In the genomic region with DNA sequence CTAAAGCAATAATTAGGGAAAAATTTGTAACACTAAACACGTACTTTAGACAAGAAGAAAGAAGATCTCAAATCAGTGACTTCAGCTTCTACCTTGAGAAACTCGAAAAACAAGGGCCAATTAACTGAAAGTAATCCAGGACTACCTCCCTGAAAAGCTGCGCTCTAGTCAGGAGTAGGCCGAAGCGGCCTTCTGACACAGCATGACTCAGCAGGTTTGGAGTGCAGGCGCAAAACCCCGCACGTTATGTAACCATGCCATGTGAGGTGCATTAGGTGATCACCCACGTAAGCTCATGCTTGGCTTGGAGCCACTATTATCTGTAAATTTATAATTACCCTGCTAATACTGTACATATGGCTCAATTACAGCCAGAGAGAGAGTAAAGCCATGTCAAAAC, we compare ENCODE assay signal across 18 cellular contexts. TPM values are rescaled to one million over a fixed set of nuclear protein-coding genes. Genes with fewer than 3 reads are reported as not detected.
A peak's percentile ranks its signal among the peaks of the same experiment; 100 is the strongest.
DNase-seq lines count a peak whose midpoint lies in the region.
"Had no signal": no experiment of that assay in that cellular context is flagged by ENCODE, and none has a peak within 500 bp of the region (broad histone marks: within the 10 kb centered on the region; RNA-seq: fewer than 3 reads in every experiment).

No MANE protein-coding gene starts in this region.

- DNase-seq in DMS53 (lab: John Stamatoyannopoulos, UW) (peak; percentile 68), DMS53 treated with DMSO at 0.1 percent for 48 hours (lab: John Stamatoyannopoulos, UW; ENCODE audit: unreplicated experiment) (no peak), Caki2 (ENCODE audit: low read depth) (peak; percentile 23), NCI-H69 (lab: John Stamatoyannopoulos, UW) (peak; percentile 8), iPS DF 19.7 (ENCODE audit: low read depth, low spot score) (peak; percentile 40), GM03348 (ENCODE audit: low spot score) (no peak), inferior parietal cortex (ENCODE audit: extremely low spot score) (no peak), cortex of kidney (lab: John Stamatoyannopoulos, UW) (no peak)
- DNase-seq: 8988T; activated CD4-positive, alpha-beta T cell treated with anti-CD3 and anti-CD28 coated beads, Interleukin-2, amount 50 U/mL, for 48 hours; activated naive CD8-positive, alpha-beta T cell treated with anti-CD3 and anti-CD28 coated beads for 36 hours; activated T-cell treated with anti-CD3 and anti-CD28 coated beads, Interleukin-2, amount 50 U/mL, for 4 hours; C1 segment of cervical spinal cord; DMS79; foreskin keratinocyte; KG1; left ventricle myocardium inferior; NCI-H446 had no signal

- in situ Hi-C loops in Caki2 (cut with HindIII; ENCODE audit: low pct_unique_long_range_greater_than_20kb, low sequenced_read_pairs) = no loop called here

RNA-seq across cellular contexts. Expression of gene CCDC149, which starts 52.8 kb away (rescaled TPM):
- total RNA-seq in Caki2 (2014; rRNA removed; shearing (Covaris generic); ENCODE audit: low replicate concordance) = 5.5 and 6.2 TPM in 2 replicates
- total RNA-seq: activated naive CD8-positive, alpha-beta T cell treated with anti-CD3 and anti-CD28 coated beads for 36 hours; activated T-cell treated with anti-CD3 and anti-CD28 coated beads, Interleukin-2, amount 50 U/mL, for 4 hours had no signal

Comparison
In these comparisons a context has a peak if more than half of its experiments do, and no peak if none do; other contexts are left out.
1. DNase-seq: peak in DMS53 (single experiment), Caki2 (single experiment), NCI-H69 (single experiment) and iPS DF 19.7 (single experiment); none in DMS53 treated with DMSO at 0.1 percent for 48 hours (single experiment), GM03348 (single experiment), inferior parietal cortex (single experiment) and cortex of kidney (single experiment).